In the genomic region with DNA sequence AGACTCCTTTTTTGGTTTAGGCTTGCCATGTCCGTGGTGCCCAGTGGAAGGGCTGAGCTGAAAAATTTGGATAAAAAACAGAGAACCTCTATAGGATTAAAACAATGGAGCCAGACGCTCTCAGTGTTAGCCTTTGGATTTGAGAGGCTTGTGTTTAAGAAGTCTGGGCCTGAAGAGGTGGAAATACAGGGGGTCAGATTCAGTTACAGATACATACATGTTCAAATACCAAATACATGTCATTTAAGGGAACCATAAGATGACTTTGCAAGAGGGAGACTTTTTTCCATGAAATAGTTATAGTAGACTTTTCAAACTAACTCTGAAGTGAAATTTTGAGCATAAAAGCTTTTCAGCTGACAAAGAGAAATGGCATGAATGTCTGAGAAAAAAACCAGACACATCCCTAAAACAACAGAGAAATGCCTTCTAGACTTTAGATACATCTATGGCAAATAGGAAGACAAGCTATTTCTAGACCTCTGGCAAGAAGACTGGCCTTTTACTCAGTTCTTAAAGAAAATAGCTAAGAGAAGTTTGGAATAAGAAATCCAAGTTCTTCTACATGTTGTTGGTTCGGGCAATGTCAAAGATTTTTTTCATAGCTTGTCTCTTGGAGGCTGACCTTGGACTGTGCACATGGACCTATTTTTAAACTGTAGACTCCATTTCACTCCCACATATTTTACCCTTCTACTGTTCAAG, we compare ENCODE assay signal across 16 cellular contexts.
A peak's percentile ranks its signal among the peaks of the same experiment; 100 is the strongest.
DNase-seq lines count a peak whose midpoint lies in the region; ATAC-seq and TF ChIP-seq lines count a peak whose summit lies in the region.
"Had no signal": no experiment of that assay in that cellular context is flagged by ENCODE, and none has a peak within 500 bp of the region (broad histone marks: within the 10 kb centered on the region; RNA-seq: fewer than 3 reads in every experiment).

No MANE protein-coding gene starts in this region.

- ATAC-seq in heart right ventricle = peak; percentile 63 to 93 (median 84)
- ATAC-seq in HG02938 (IDR thresholded peaks at IDR 0.05; ENCODE audit: unreplicated experiment) = no peak
- ATAC-seq: activated naive CD8-positive, alpha-beta T cell treated with anti-CD3 and anti-CD28 coated beads, Interleukin-2, amount 50 U/mL, for 24 hours; upper lobe of right lung had no signal

- H3K36me3 ChIP-seq in ascending aorta (no peaks in the 10 kb centered on the region), heart right ventricle (no peaks in the 10 kb centered on the region), adrenal gland (replicated peaks in 1 of 2) (no peaks in the 10 kb centered on the region)
- H3K36me3 ChIP-seq: upper lobe of right lung had no signal

- no peak overlapping the region for H3K4me3 Mint-ChIP-seq in osteocyte (ENCODE audit: unreplicated experiment)
- no peak overlapping the region for H3K4me3 Mint-ChIP-seq in activated T-helper 1 cell treated with anti-CD3 and anti-CD28 coated beads, Interleukin-12 subunit alpha, Interleukin-12 subunit beta, Interleukin-2, Interleukin-4 antibody, amounts not matched to agents 30 ng/mL and 10 ng/mL and 1 ng/mL, durations not matched to agents 14 hours and 24 hours and 36 hours
- H3K4me3 Mint-ChIP-seq in activated CD4-positive, alpha-beta memory T cell treated with anti-CD3 and anti-CD28 coated beads for 36 hours = no peak overlapping the region
- H3K4me3 Mint-ChIP-seq: activated naive CD8-positive, alpha-beta T cell treated with anti-CD3 and anti-CD28 coated beads, Interleukin-2, amount 50 U/mL, for 24 hours; activated T-cell treated with anti-CD3 and anti-CD28 coated beads, Interleukin-2, amount 50 U/mL, for 24 hours; CD8-positive, alpha-beta memory T cell; dendritic cell treated with granulocyte-macrophage colony-stimulating factor and Interleukin-4, amounts not matched to agents 40 ng/mL and 50 ng/mL, for 4 days had no signal

- H3K27me3 ChIP-seq in ascending aorta (no peaks in the 10 kb centered on the region), heart right ventricle (no peaks in the 10 kb centered on the region), adrenal gland (no peaks in the 10 kb centered on the region)
- H3K27me3 ChIP-seq: upper lobe of right lung had no signal

- POLR2A ChIA-PET in activated CD4-positive, alpha-beta memory T cell treated with anti-CD3 and anti-CD28 coated beads for 36 hours (lab: Charles Lee) = no interaction called here

- no peaks in the 10 kb centered on the region for H3K36me3 Mint-ChIP-seq in osteocyte (ENCODE audit: unreplicated experiment)
- H3K36me3 Mint-ChIP-seq in activated T-helper 1 cell treated with anti-CD3 and anti-CD28 coated beads, Interleukin-12 subunit alpha, Interleukin-12 subunit beta, Interleukin-2, Interleukin-4 antibody, amounts not matched to agents 30 ng/mL and 10 ng/mL and 1 ng/mL, durations not matched to agents 14 hours and 24 hours and 36 hours (ENCODE audit: low read depth) = no peaks in the 10 kb centered on the region
- H3K36me3 Mint-ChIP-seq in activated CD4-positive, alpha-beta memory T cell treated with anti-CD3 and anti-CD28 coated beads for 36 hours = no peaks in the 10 kb centered on the region
- H3K36me3 Mint-ChIP-seq: CD8-positive, alpha-beta memory T cell had no signal

- peak overlapping the region; percentile 80 for H3K27ac Mint-ChIP-seq in osteocyte (ENCODE audit: unreplicated experiment)
- no peak overlapping the region for H3K27ac Mint-ChIP-seq in activated T-helper 1 cell treated with anti-CD3 and anti-CD28 coated beads, Interleukin-12 subunit alpha, Interleukin-12 subunit beta, Interleukin-2, Interleukin-4 antibody, amounts not matched to agents 30 ng/mL and 10 ng/mL and 1 ng/mL, durations not matched to agents 14 hours and 24 hours and 36 hours
- H3K27ac Mint-ChIP-seq in activated CD4-positive, alpha-beta memory T cell treated with anti-CD3 and anti-CD28 coated beads for 36 hours = no peak overlapping the region
- H3K27ac Mint-ChIP-seq: activated naive CD8-positive, alpha-beta T cell treated with anti-CD3 and anti-CD28 coated beads, Interleukin-2, amount 50 U/mL, for 24 hours; activated T-cell treated with anti-CD3 and anti-CD28 coated beads, Interleukin-2, amount 50 U/mL, for 24 hours; CD8-positive, alpha-beta memory T cell; dendritic cell treated with granulocyte-macrophage colony-stimulating factor and Interleukin-4, amounts not matched to agents 40 ng/mL and 50 ng/mL, for 4 days had no signal

- DNase-seq in AG08396 (ENCODE audit: low spot score) = peak; percentile 12
- no peak for DNase-seq in ascending aorta (ENCODE audit: low spot score in 2 of 2)
- DNase-seq in heart right ventricle = no peak
- DNase-seq in osteocyte (ENCODE audit: extremely low spot score, unreplicated experiment) = no peak
- DNase-seq in adrenal gland = no peak
- DNase-seq in activated T-helper 1 cell treated with anti-CD3 and anti-CD28 coated beads, Interleukin-12 subunit alpha, Interleukin-12 subunit beta, Interleukin-2, Interleukin-4 antibody, amounts not matched to agents 30 ng/mL and 10 ng/mL and 1 ng/mL, durations not matched to agents 14 hours and 24 hours and 36 hours (ENCODE audit: low spot score) = no peak
- DNase-seq in activated CD4-positive, alpha-beta memory T cell treated with anti-CD3 and anti-CD28 coated beads for 36 hours = no peak
- DNase-seq: activated CD4-positive, alpha-beta T cell treated with anti-CD3 and anti-CD28 coated beads for 48 hours; activated naive CD8-positive, alpha-beta T cell treated with anti-CD3 and anti-CD28 coated beads, Interleukin-2, amount 50 U/mL, for 24 hours; activated T-cell treated with anti-CD3 and anti-CD28 coated beads, Interleukin-2, amount 50 U/mL, for 24 hours; CD8-positive, alpha-beta memory T cell; NCI-H524; posterior cingulate gyrus; upper lobe of right lung had no signal

- intact Hi-C loops in ascending aorta (cut with DNase I) (loop anchor here (5.0 to 10.0 kb wide), 2 partner anchors 153 to 315 kb away; no protein-coding TSS in a partner anchor), heart right ventricle (cut with DNase I) (loop anchor here in 2 of 10 donors (5.0 to 10.0 kb wide), 2 partner anchors 65 to 73 kb away; no protein-coding TSS in a partner anchor), adrenal gland (cut with DNase I) (no loop called here)
- intact Hi-C loops in activated T-helper 1 cell treated with anti-CD3 and anti-CD28 coated beads, Interleukin-12 subunit alpha, Interleukin-12 subunit beta, Interleukin-2, Interleukin-4 antibody, amounts not matched to agents 30 ng/mL and 10 ng/mL and 1 ng/mL, durations not matched to agents 14 hours and 24 hours and 36 hours (cut with micrococcal nuclease) = no loop called here
- intact Hi-C loops in activated CD4-positive, alpha-beta memory T cell treated with anti-CD3 and anti-CD28 coated beads for 36 hours (cut with micrococcal nuclease) = no loop called here

- H3K27ac ChIP-seq in ascending aorta (peak overlapping the region; percentile 70 to 82), heart right ventricle (peak overlapping the region; percentile 36 to 86 (median 72)), adrenal gland (no peak overlapping the region)
- H3K27ac ChIP-seq: upper lobe of right lung had no signal

- CTCF ChIA-PET in activated CD4-positive, alpha-beta memory T cell treated with anti-CD3 and anti-CD28 coated beads for 36 hours (lab: Charles Lee) = no interaction called here

- H3K4me3 ChIP-seq in ascending aorta = peak overlapping the region; percentile 45 to 53
- peak overlapping the region in 4 of 10 donors; percentile 14 to 33 (median 29) for H3K4me3 ChIP-seq in heart right ventricle
- H3K4me3 ChIP-seq in adrenal gland = peak overlapping the region in 1 of 4 donors; percentile 0
- H3K4me3 ChIP-seq: upper lobe of right lung had no signal

- TF ChIP-seq CTCF in ascending aorta (IDR thresholded peaks at IDR 0.05) = no peak
- TF ChIP-seq CTCF in heart right ventricle (IDR thresholded peaks at IDR 0.05) = no peak
- TF ChIP-seq CTCF in osteocyte (IDR thresholded peaks at IDR 0.05) = no peak
- TF ChIP-seq CTCF in adrenal gland (IDR thresholded peaks at IDR 0.05) = no peak

- TF ChIP-seq POLR2A in adrenal gland (IDR thresholded peaks at IDR 0.05) = no peak

- H3K4me1 ChIP-seq in ascending aorta (peaks cover 0 to 6% of the 10 kb centered on the region in 2 donors), heart right ventricle (peaks cover 0 to 19% (median 9%) of the 10 kb centered on the region in 9 donors), adrenal gland (replicated peaks in 1 of 2) (peaks cover 5 to 8% of the 10 kb centered on the region in 2 donors)
- H3K4me1 ChIP-seq: upper lobe of right lung had no signal

- 62 to 64% methylated on average over 3 of the region's 3 CpGs for WGBS in heart right ventricle, 2 donors
- 64 to 73% (median 72%) methylated on average over 3 of the region's 3 CpGs for WGBS in adrenal gland, 4 donors

- H3K4me1 Mint-ChIP-seq in osteocyte (ENCODE audit: unreplicated experiment) = peaks cover 30% of the 10 kb centered on the region
- H3K4me1 Mint-ChIP-seq in activated T-helper 1 cell treated with anti-CD3 and anti-CD28 coated beads, Interleukin-12 subunit alpha, Interleukin-12 subunit beta, Interleukin-2, Interleukin-4 antibody, amounts not matched to agents 30 ng/mL and 10 ng/mL and 1 ng/mL, durations not matched to agents 14 hours and 24 hours and 36 hours (ENCODE audit: low read depth) = no peaks in the 10 kb centered on the region
- no peaks in the 10 kb centered on the region for H3K4me1 Mint-ChIP-seq in activated CD4-positive, alpha-beta memory T cell treated with anti-CD3 and anti-CD28 coated beads for 36 hours (ENCODE audit: low read depth)
- H3K4me1 Mint-ChIP-seq: activated naive CD8-positive, alpha-beta T cell treated with anti-CD3 and anti-CD28 coated beads, Interleukin-2, amount 50 U/mL, for 24 hours; CD8-positive, alpha-beta memory T cell had no signal

- H3K27me3 Mint-ChIP-seq in osteocyte (ENCODE audit: unreplicated experiment) = no peaks in the 10 kb centered on the region
- peaks cover 8% of the 10 kb centered on the region for H3K27me3 Mint-ChIP-seq in activated T-helper 1 cell treated with anti-CD3 and anti-CD28 coated beads, Interleukin-12 subunit alpha, Interleukin-12 subunit beta, Interleukin-2, Interleukin-4 antibody, amounts not matched to agents 30 ng/mL and 10 ng/mL and 1 ng/mL, durations not matched to agents 14 hours and 24 hours and 36 hours (ENCODE audit: insufficient read depth)
- peaks cover 3% of the 10 kb centered on the region for H3K27me3 Mint-ChIP-seq in activated CD4-positive, alpha-beta memory T cell treated with anti-CD3 and anti-CD28 coated beads for 36 hours
- H3K27me3 Mint-ChIP-seq: activated naive CD8-positive, alpha-beta T cell treated with anti-CD3 and anti-CD28 coated beads, Interleukin-2, amount 50 U/mL, for 24 hours; dendritic cell treated with granulocyte-macrophage colony-stimulating factor and Interleukin-4, amounts not matched to agents 40 ng/mL and 50 ng/mL, for 4 days had no signal

- H3K9me3 Mint-ChIP-seq in osteocyte (ENCODE audit: unreplicated experiment) = no peaks in the 10 kb centered on the region
- no peaks in the 10 kb centered on the region for H3K9me3 Mint-ChIP-seq in activated T-helper 1 cell treated with anti-CD3 and anti-CD28 coated beads, Interleukin-12 subunit alpha, Interleukin-12 subunit beta, Interleukin-2, Interleukin-4 antibody, amounts not matched to agents 30 ng/mL and 10 ng/mL and 1 ng/mL, durations not matched to agents 14 hours and 24 hours and 36 hours
- no peaks in the 10 kb centered on the region for H3K9me3 Mint-ChIP-seq in activated CD4-positive, alpha-beta memory T cell treated with anti-CD3 and anti-CD28 coated beads for 36 hours
- H3K9me3 Mint-ChIP-seq: activated naive CD8-positive, alpha-beta T cell treated with anti-CD3 and anti-CD28 coated beads, Interleukin-2, amount 50 U/mL, for 24 hours; activated T-cell treated with anti-CD3 and anti-CD28 coated beads, Interleukin-2, amount 50 U/mL, for 24 hours had no signal

- H3K9me3 ChIP-seq in ascending aorta (no peaks in the 10 kb centered on the region), heart right ventricle (peaks cover 0 to 9% (median 0%) of the 10 kb centered on the region in 11 donors), adrenal gland (replicated peaks in 1 of 3) (no peaks in the 10 kb centered on the region)
- H3K9me3 ChIP-seq: upper lobe of right lung had no signal

Comparison
In these comparisons a context has a peak if more than half of its experiments do, and no peak if none do; other contexts are left out.
1. H3K27ac ChIP-seq: peak in ascending aorta (2 of 2) and heart right ventricle (10 of 10); none in adrenal gland (0 of 5).